In the genomic region with DNA sequence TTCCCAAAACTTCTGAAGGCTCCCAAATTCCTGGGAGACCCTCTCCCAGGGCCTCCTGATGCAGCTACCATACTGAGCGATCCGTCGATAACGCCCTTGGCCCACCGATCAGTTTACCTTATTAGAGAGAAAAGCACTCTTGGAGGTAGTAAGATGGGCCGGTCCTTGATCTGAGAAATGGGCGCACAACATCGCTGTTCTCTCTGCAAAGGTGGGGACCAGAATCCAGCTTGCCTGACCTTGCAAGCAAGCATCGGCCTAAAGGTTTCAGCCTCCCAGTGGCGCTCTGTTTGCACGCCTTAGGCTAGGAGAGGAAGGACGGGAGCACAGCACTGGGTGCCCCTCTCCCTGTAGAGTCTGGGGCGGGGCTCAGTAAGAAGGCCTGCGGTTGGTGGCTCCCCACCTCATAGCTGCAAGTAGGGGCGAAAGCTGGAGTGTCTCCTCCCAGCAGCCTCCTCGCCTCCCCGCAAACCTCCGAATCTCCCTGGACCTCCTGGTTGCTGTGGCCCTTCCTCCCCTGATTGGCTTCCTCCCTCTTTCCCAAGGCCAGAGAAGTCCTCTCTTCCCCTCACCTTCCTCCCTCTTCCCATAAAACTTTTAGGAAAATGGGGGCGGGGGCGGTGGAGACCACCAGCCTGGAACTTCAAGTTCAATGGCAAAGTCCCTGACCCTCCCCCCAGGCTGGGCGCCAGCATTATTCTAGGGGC, we compare ENCODE assay signal across 1 cellular context.
A peak's percentile ranks its signal among the peaks of the same experiment; 100 is the strongest.
TF ChIP-seq lines count a peak whose summit lies in the region.

A gene (minus strand): TSS at position 318 of the 707 bp plus-strand sequence. CDS start 126 bp downstream, at position 192.

TF ChIP-seq in H1, 55 proteins besides CTCF, POLR2A, EP300 and RAD21:
- TF ChIP-seq KDM4A (IDR thresholded peaks at IDR 0.05; ENCODE audit: low read depth, low read length, severe bottlenecking) (no peak), TAF1 (IDR thresholded peaks at IDR 0.05; ENCODE audit: low read depth, low read length) (no peak), PHF8 (conservative IDR thresholded peaks at IDR 0.05; ENCODE audit: low read depth, low read length) (no peak), SUZ12 (IDR thresholded peaks at IDR 0.05; ENCODE audit: low read length) (peak; percentile 63; the same call in 1 of the 2 replicates), ASH2L (IDR thresholded peaks at IDR 0.05; ENCODE audit: low read length) (no peak), POU5F1 (IDR thresholded peaks at IDR 0.05; ENCODE audit: low read depth, low read length) (no peak), NRF1 (IDR thresholded peaks at IDR 0.05; ENCODE audit: low read depth, low read length) (no peak), KDM5A (IDR thresholded peaks at IDR 0.05; ENCODE audit: low read length) (no peak), NANOG (IDR thresholded peaks at IDR 0.05; ENCODE audit: insufficient read depth, low read depth, low read length, poor library complexity, severe bottlenecking) (no peak), EZH2 (IDR thresholded peaks at IDR 0.05; ENCODE audit: low read depth, low read length, severe bottlenecking) (peak; percentile 80), TCF12 (IDR thresholded peaks at IDR 0.05; ENCODE audit: low read depth, low read length) (no peak), HDAC6 (IDR thresholded peaks at IDR 0.05; ENCODE audit: low read depth, low read length) (no peak), SP4 (IDR thresholded peaks at IDR 0.05; ENCODE audit: low read length) (no peak), RXRA (IDR thresholded peaks at IDR 0.05; ENCODE audit: insufficient read depth, low read depth, low read length) (no peak), RNF2 (IDR thresholded peaks at IDR 0.05; ENCODE audit: borderline replicate concordance, low read depth, low read length, missing control alignments, poor library complexity, severe bottlenecking) (peak; percentile 82), SIRT6 (IDR thresholded peaks at IDR 0.05; ENCODE audit: low read length) (no peak), JUND (IDR thresholded peaks at IDR 0.05; ENCODE audit: low read length) (no peak), BRCA1 (IDR thresholded peaks at IDR 0.05; ENCODE audit: low read depth, low read length) (no peak)
- TF ChIP-seq, protein P1, sequence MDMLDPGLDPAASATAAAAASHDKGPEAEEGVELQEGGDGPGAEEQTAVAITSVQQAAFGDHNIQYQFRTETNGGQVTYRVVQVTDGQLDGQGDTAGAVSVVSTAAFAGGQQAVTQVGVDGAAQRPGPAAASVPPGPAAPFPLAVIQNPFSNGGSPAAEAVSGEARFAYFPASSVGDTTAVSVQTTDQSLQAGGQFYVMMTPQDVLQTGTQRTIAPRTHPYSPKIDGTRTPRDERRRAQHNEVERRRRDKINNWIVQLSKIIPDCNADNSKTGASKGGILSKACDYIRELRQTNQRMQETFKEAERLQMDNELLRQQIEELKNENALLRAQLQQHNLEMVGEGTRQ (IDR thresholded peaks at IDR 0.05; ENCODE audit: low read length) = no peak
